28 cellular contexts compared by ENCODE assay signal in genomic region chr1:9027307-9027706, GRCh38. TPM values are rescaled to one million over a fixed set of nuclear protein-coding genes. Genes with fewer than 3 reads are reported as not detected.
"Had no signal": no experiment of that assay in that cellular context is flagged by ENCODE, and none has a peak within 500 bp of the region (broad histone marks: within the 10 kb centered on the region; RNA-seq: fewer than 3 reads in every experiment).

No MANE protein-coding gene starts in this region.

- DNase-seq: left colon; left lung; mammary epithelial cell; mesenchymal stem cell; naive thymus-derived CD8-positive, alpha-beta T cell; nucleus accumbens; pancreas; retina; right cardiac atrium; sigmoid colon; spleen; stimulated activated CD4-positive, alpha-beta T cell treated with anti-CD3 and anti-CD28 coated beads, Interleukin-4, amount 100 ng/mL, for 24 hours; stimulated activated naive CD4-positive, alpha-beta T cell; tibial artery; upper lobe of right lung had no signal

- H3K4me3 Mint-ChIP-seq: naive thymus-derived CD8-positive, alpha-beta T cell; nephron; neural crest cell; stimulated activated effector memory CD8-positive, alpha-beta T cell treated with anti-CD3 and anti-CD28 coated beads, Interleukin-12 subunit alpha, Interleukin-12 subunit beta, amount 100 ng/mL, for 72 hours; stimulated activated naive CD8-positive, alpha-beta T cell treated with anti-CD3 and anti-CD28 coated beads, Interleukin-15, Interleukin-2, amounts not matched to agents 100 ng/mL and 50 ng/mL, for 24 hours had no signal

- H3K36me3 Mint-ChIP-seq: stimulated activated effector memory CD8-positive, alpha-beta T cell treated with anti-CD3 and anti-CD28 coated beads, Interleukin-12 subunit alpha, Interleukin-12 subunit beta, amount 100 ng/mL, for 72 hours had no signal

- H3K27ac ChIP-seq: left lung, lower lobe of right lung, pancreas, sigmoid colon, spleen, suprapubic skin, thoracic aorta, tibial artery, upper lobe of right lung had no signal

- H3K27me3 ChIP-seq: left lung, pancreas, sigmoid colon, spleen, upper lobe of right lung had no signal

- H3K27me3 Mint-ChIP-seq: stimulated activated naive CD8-positive, alpha-beta T cell treated with anti-CD3 and anti-CD28 coated beads, Interleukin-15, Interleukin-2, amounts not matched to agents 100 ng/mL and 50 ng/mL, for 24 hours had no signal

- H3K4me1 ChIP-seq: left lung, lower lobe of right lung, pancreas, prostate gland, spleen, suprapubic skin, tibial artery, upper lobe of right lung had no signal

- H3K4me3 ChIP-seq: left lung, lower lobe of right lung, pancreas, prostate gland, sigmoid colon, spleen, suprapubic skin, thoracic aorta, tibial artery, upper lobe of right lung had no signal

- ATAC-seq: left lung; lower lobe of right lung; naive thymus-derived CD8-positive, alpha-beta T cell; pancreas; right cardiac atrium; stimulated activated effector memory CD8-positive, alpha-beta T cell treated with anti-CD3 and anti-CD28 coated beads, Interleukin-12 subunit alpha, Interleukin-12 subunit beta, amount 100 ng/mL, for 72 hours; upper lobe of right lung had no signal

- H3K36me3 ChIP-seq: left lung, lower lobe of right lung, pancreas, prostate gland, sigmoid colon, spleen, suprapubic skin, thoracic aorta, tibial artery, upper lobe of right lung had no signal

- H3K27ac Mint-ChIP-seq: naive thymus-derived CD8-positive, alpha-beta T cell; nephron; stimulated activated effector memory CD8-positive, alpha-beta T cell treated with anti-CD3 and anti-CD28 coated beads, Interleukin-12 subunit alpha, Interleukin-12 subunit beta, amount 100 ng/mL, for 72 hours; stimulated activated naive CD8-positive, alpha-beta T cell treated with anti-CD3 and anti-CD28 coated beads, Interleukin-15, Interleukin-2, amounts not matched to agents 100 ng/mL and 50 ng/mL, for 24 hours had no signal

- H3K9me3 Mint-ChIP-seq: stimulated activated effector memory CD8-positive, alpha-beta T cell treated with anti-CD3 and anti-CD28 coated beads, Interleukin-12 subunit alpha, Interleukin-12 subunit beta, amount 100 ng/mL, for 72 hours had no signal

- H3K4me1 Mint-ChIP-seq: naive thymus-derived CD8-positive, alpha-beta T cell; neural crest cell; stimulated activated effector memory CD8-positive, alpha-beta T cell treated with anti-CD3 and anti-CD28 coated beads, Interleukin-12 subunit alpha, Interleukin-12 subunit beta, amount 100 ng/mL, for 72 hours had no signal

RNA-seq across cellular contexts. Expression of gene SLC2A7, which starts 1.1 kb away (rescaled TPM):
- total RNA-seq: left colon; liver; lower lobe of right lung; mammary epithelial cell; mucosa of gallbladder; naive thymus-derived CD8-positive, alpha-beta T cell; neural crest cell; osteoblast; pancreas; prostate gland; right cardiac atrium; sigmoid colon; spleen; subcutaneous adipose tissue; suprapubic skin; thoracic aorta; upper lobe of right lung had no signal
- polyA plus RNA-seq: keratinocyte, liver, mammary epithelial cell, pancreas, right cardiac atrium, spleen had no signal

RNA-seq across cellular contexts. Expression of gene SLC2A5, which starts 42.1 kb away (rescaled TPM):
- total RNA-seq: neural crest cell had no signal
- polyA plus RNA-seq: naive thymus-derived CD8-positive, alpha-beta T cell had no signal
